19 cellular contexts compared by ENCODE assay signal in genomic region chr2:203647579-203647978, GRCh38. TPM values are rescaled to one million over a fixed set of nuclear protein-coding genes. Genes with fewer than 3 reads are reported as not detected.
DNase-seq lines count a peak whose midpoint lies in the region; ATAC-seq and TF ChIP-seq lines count a peak whose summit lies in the region.
"Had no signal": no experiment of that assay in that cellular context is flagged by ENCODE, and none has a peak within 500 bp of the region (broad histone marks: within the 10 kb centered on the region; RNA-seq: fewer than 3 reads in every experiment).

No MANE protein-coding gene starts in this region.

- H3K9me3 ChIP-seq in HEK293 (ENCODE audit: control insufficient read depth, insufficient read depth, low read depth, low read length) (no peaks in the 10 kb centered on the region), left lung (no peaks in the 10 kb centered on the region), lower lobe of right lung (no peaks in the 10 kb centered on the region)

- H3K27ac ChIP-seq in HEK293 (ENCODE audit: extremely low read depth, low read depth, low read length) (no peak overlapping the region), left lung (peak overlapping the region; percentile 42 to 67), lower lobe of right lung (peak overlapping the region; percentile 15)

- H3K27me3 ChIP-seq in left lung (no peaks in the 10 kb centered on the region), lower lobe of right lung (ENCODE audit: low read depth) (no peaks in the 10 kb centered on the region)

- TF ChIP-seq CTCF in HEK293 (tag by site-specific recombination; IDR thresholded peaks at IDR 0.05) (no peak), left lung (IDR thresholded peaks at IDR 0.05) (no peak), lower lobe of right lung (IDR thresholded peaks at IDR 0.05) (no peak)

- no peak for ATAC-seq in left lung
- ATAC-seq in lower lobe of right lung, result no peak
- no peak for ATAC-seq in GM18867 (IDR thresholded peaks at IDR 0.05; ENCODE audit: unreplicated experiment)
- ATAC-seq: GM23338, HCT116 had no signal

- POLR2A ChIA-PET in HEK293 (lab: Yijun Ruan, JAX), result interaction anchor here (0.6 kb wide), 1 partner anchor 32 kb away, joined by 3 read pairs; no protein-coding TSS in a partner anchor

- no peaks in the 10 kb centered on the region for H3K36me3 ChIP-seq in HEK293 (ENCODE audit: control insufficient read depth in 2 of 2, insufficient read depth in 1 of 2, low read length in 2 of 2)
- no peaks in the 10 kb centered on the region for H3K36me3 ChIP-seq in left lung
- no peaks in the 10 kb centered on the region for H3K36me3 ChIP-seq in lower lobe of right lung

- H3K4me1 ChIP-seq in HEK293 (ENCODE audit: control insufficient read depth, insufficient read depth, low read length) (peaks cover 19% of the 10 kb centered on the region), left lung (peaks cover 27 to 38% of the 10 kb centered on the region in 2 donors), lower lobe of right lung (peaks cover 39% of the 10 kb centered on the region)

- CTCF ChIA-PET in HEK293 (lab: Yijun Ruan, JAX), result interaction anchor here (0.7 kb wide), 1 partner anchor 8 kb away, joined by 3 read pairs; no protein-coding TSS in a partner anchor

- H3K4me3 ChIP-seq in HEK293 (ENCODE audit: low read depth, low read length), result no peak overlapping the region
- no peak overlapping the region for H3K4me3 ChIP-seq in left lung
- H3K4me3 ChIP-seq in lower lobe of right lung, result no peak overlapping the region
- H3K4me3 ChIP-seq: GM23338 had no signal

- DNase-seq in left lung (no peak), lower lobe of right lung (no peak), HT-29 (ENCODE audit: low spot score) (no peak), MV-4-11 (lab: John Stamatoyannopoulos, UW) (no peak), NCI-H524 (lab: John Stamatoyannopoulos, UW) (no peak)
- DNase-seq: 8988T; C1 segment of cervical spinal cord; Calu3; CD4-positive, alpha-beta memory T cell; DMS79 treated with DMSO at 0.1 percent for 48 hours; H9; HFFc6 had no signal

- intact Hi-C loops in left lung (cut with DNase I), result no loop called here
- intact Hi-C loops in lower lobe of right lung (cut with DNase I), result no loop called here

TF ChIP-seq in HEK293, 187 proteins besides CTCF, POLR2A, EP300 and RAD21:
- TF ChIP-seq MZF1 (tag by site-specific recombination; IDR thresholded peaks at IDR 0.05; ENCODE audit: borderline replicate concordance) (peak; percentile 93; the same call in 1 of the 2 replicates), ZNF133 (tag by site-specific recombination; IDR thresholded peaks at IDR 0.05) (no peak)

RNA-seq across cellular contexts. Expression of gene CD28, which starts 58.9 kb away (rescaled TPM):
- 1 to 10 TPM; 1.3 to 2.4 TPM for total RNA-seq in left lung
- total RNA-seq in lower lobe of right lung, result 2.2 TPM
- not detected in 2 replicates for total RNA-seq in HT-29 (2014; rRNA removed; shearing (Covaris generic))
- total RNA-seq: A673, Calu3, Daoy, GM23338, H4, H9, HFFc6 had no signal
